8 cellular contexts compared by ENCODE assay signal in the genomic region with DNA sequence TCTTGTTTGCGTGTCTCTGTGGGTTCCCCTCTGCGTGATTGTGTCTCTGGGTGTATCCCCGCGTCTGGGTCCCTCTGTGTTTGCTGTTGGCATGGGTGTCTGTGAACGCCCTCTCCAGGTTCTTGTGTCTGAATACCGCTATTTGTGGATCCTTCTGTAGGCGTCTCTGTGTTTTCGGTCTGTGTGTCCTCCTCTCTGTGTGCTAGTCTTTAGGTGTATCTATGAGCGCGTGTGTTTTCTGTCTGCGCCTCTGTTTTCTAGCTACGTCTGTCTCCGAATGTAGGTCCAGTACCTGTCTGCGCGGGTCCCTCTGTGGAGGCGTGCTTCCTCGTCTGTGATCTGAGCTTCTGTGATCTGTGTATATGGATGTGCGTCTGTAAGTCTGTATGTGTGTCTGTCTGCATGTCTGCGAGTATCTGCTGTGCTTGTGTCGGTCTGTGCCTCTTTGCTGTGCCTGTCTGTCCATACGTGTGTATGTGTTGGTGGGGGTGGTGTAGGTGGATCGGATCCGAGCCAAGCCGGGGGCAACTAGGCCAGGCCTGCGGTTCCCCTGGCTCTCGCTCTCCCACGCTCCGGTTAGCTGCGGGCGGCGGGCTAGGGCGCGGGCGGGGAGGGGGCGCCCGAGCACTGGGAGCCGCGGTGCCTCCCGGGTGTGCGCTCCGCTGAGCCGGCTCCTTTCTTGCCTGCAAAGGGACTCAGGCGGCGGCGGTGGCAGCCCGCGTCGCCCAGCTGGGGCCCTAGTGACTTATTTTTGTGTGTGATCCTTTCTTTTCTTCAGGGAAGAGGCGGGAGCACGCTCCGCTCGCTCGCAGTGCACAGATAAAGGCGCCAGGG.
DNase-seq lines count a peak whose midpoint lies in the region; ATAC-seq and TF ChIP-seq lines count a peak whose summit lies in the region.

No MANE protein-coding gene starts in this region.

- no peaks in the 10 kb centered on the region for H3K9me3 Mint-ChIP-seq in activated CD4-positive, alpha-beta T cell treated with anti-CD3 and anti-CD28 coated beads, Interleukin-2, amount 10 ng/mL, durations not matched to agents 24 days and 14 days
- no peaks in the 10 kb centered on the region for H3K9me3 Mint-ChIP-seq in MCF 10A (ENCODE audit: unreplicated experiment)

- TF ChIP-seq POLR2A in testis (IDR thresholded peaks at IDR 0.05), result no peak

- no peaks in the 10 kb centered on the region for H3K9me3 ChIP-seq in testis

- WGBS in testis, 2 donors, result 3 to 7% methylated on average over 14 to 42 of the region's 54 CpGs

- CTCF ChIA-PET in MCF 10A (lab: Yijun Ruan, JAX), result interaction anchor here (0.5 to 0.7 kb wide), 2 partner anchors 19 to 75 kb away, joined by 3 read pairs; no protein-coding TSS in a partner anchor

- peak; percentile 41 for ATAC-seq in HG03442 (IDR thresholded peaks at IDR 0.05; ENCODE audit: unreplicated experiment)

- peak overlapping the region; percentile 11 to 21 for H3K4me3 ChIP-seq in testis

- intact Hi-C loops in activated CD4-positive, alpha-beta T cell treated with anti-CD3 and anti-CD28 coated beads, Interleukin-2, amount 10 ng/mL, durations not matched to agents 24 days and 14 days (cut with micrococcal nuclease), result no loop called here
- intact Hi-C loops in MCF 10A (cut with micrococcal nuclease), result no loop called here
- intact Hi-C loops in testis (cut with DNase I; ENCODE audit: low total_unique reads), result no loop called here

- H3K27me3 ChIP-seq in testis, result no peaks in the 10 kb centered on the region

- H3K36me3 ChIP-seq in testis (ENCODE audit: low read depth, missing control alignments), result no peaks in the 10 kb centered on the region

- peaks cover 5% of the 10 kb centered on the region for H3K4me1 Mint-ChIP-seq in activated CD4-positive, alpha-beta T cell treated with anti-CD3 and anti-CD28 coated beads, Interleukin-2, amount 10 ng/mL, durations not matched to agents 24 days and 14 days
- H3K4me1 Mint-ChIP-seq in MCF 10A (ENCODE audit: insufficient read depth, unreplicated experiment), result peaks cover 9% of the 10 kb centered on the region

- POLR2A ChIA-PET in MCF 10A (lab: Yijun Ruan, JAX), result interaction anchor here (0.6 kb wide), 1 partner anchor 9 kb away, joined by 4 read pairs; no protein-coding TSS in a partner anchor

- peak overlapping the region; percentile 33 for H3K4me3 Mint-ChIP-seq in activated CD4-positive, alpha-beta T cell treated with anti-CD3 and anti-CD28 coated beads, Interleukin-2, amount 10 ng/mL, durations not matched to agents 24 days and 14 days
- peak overlapping the region; percentile 17 for H3K4me3 Mint-ChIP-seq in MCF 10A (ENCODE audit: unreplicated experiment)

- H3K27me3 Mint-ChIP-seq in activated CD4-positive, alpha-beta T cell treated with anti-CD3 and anti-CD28 coated beads, Interleukin-2, amount 10 ng/mL, durations not matched to agents 24 days and 14 days, result peaks cover 79% of the 10 kb centered on the region
- H3K27me3 Mint-ChIP-seq in MCF 10A (ENCODE audit: insufficient read depth, unreplicated experiment), result peaks cover 100% of the 10 kb centered on the region

- peaks cover 13% of the 10 kb centered on the region for H3K4me1 ChIP-seq in testis

- H3K27ac ChIP-seq in testis, result no peak overlapping the region

- TF ChIP-seq CTCF in MCF 10A (IDR thresholded peaks at IDR 0.05; ENCODE audit: unreplicated experiment) (no peak), testis (IDR thresholded peaks at IDR 0.05) (no peak)

- BruUV-seq in MCF 10A (replicated peaks; lab: Mats Ljungman, UMichigan), result no TSS peak

- H3K36me3 Mint-ChIP-seq in activated CD4-positive, alpha-beta T cell treated with anti-CD3 and anti-CD28 coated beads, Interleukin-2, amount 10 ng/mL, durations not matched to agents 24 days and 14 days (ENCODE audit: low read depth), result no peaks in the 10 kb centered on the region
- H3K36me3 Mint-ChIP-seq in MCF 10A (ENCODE audit: insufficient read depth, unreplicated experiment), result no peaks in the 10 kb centered on the region

- no peak for DNase-seq in activated CD4-positive, alpha-beta T cell treated with anti-CD3 and anti-CD28 coated beads, Interleukin-2, amount 10 ng/mL, durations not matched to agents 24 days and 14 days
- no peak for DNase-seq in activated CD4-positive, alpha-beta T cell treated with anti-CD3 and anti-CD28 coated beads for 48 hours
- no peak for DNase-seq in MCF 10A (ENCODE audit: unreplicated experiment)
- peak; percentile 63 for DNase-seq in islet precursor cell
- no peak for DNase-seq in testis
- no peak for DNase-seq in AML-193 (lab: John Stamatoyannopoulos, UW)
- DNase-seq in SKM-1 (lab: John Stamatoyannopoulos, UW; ENCODE audit: unreplicated experiment), result no peak

- no peak overlapping the region for H3K27ac Mint-ChIP-seq in activated CD4-positive, alpha-beta T cell treated with anti-CD3 and anti-CD28 coated beads, Interleukin-2, amount 10 ng/mL, durations not matched to agents 24 days and 14 days
- no peak overlapping the region for H3K27ac Mint-ChIP-seq in MCF 10A (ENCODE audit: low read depth, unreplicated experiment)
